13 cellular contexts compared by ENCODE assay signal in genomic region chr6:33613794-33614166, GRCh38. TPM values are rescaled to one million over a fixed set of nuclear protein-coding genes. Genes with fewer than 3 reads are reported as not detected.
DNase-seq lines count a peak whose midpoint lies in the region; ATAC-seq lines count a peak whose summit lies in the region.
"Had no signal": no experiment of that assay in that cellular context is flagged by ENCODE, and none has a peak within 500 bp of the region (broad histone marks: within the 10 kb centered on the region; RNA-seq: fewer than 3 reads in every experiment).

No MANE protein-coding gene starts in this region.

- POLR2A ChIA-PET in activated CD4-positive, alpha-beta T cell treated with anti-CD3 and anti-CD28 coated beads, Interleukin-2, amount 10 ng/mL, durations not matched to agents 7 days and 5 days (lab: Charles Lee): no interaction called here

- intact Hi-C loops in activated T-helper 1 cell treated with anti-CD3 and anti-CD28 coated beads, Interleukin-12 subunit alpha, Interleukin-12 subunit beta, Interleukin-2, Interleukin-4 antibody, amounts not matched to agents 30 ng/mL and 10 ng/mL and 1 ng/mL, durations not matched to agents 14 hours and 24 hours and 36 hours (cut with micrococcal nuclease): no loop called here

- H3K36me3 ChIP-seq in MG63: no peaks in the 10 kb centered on the region
- H3K36me3 ChIP-seq: BLaER1 treated with 17β-estradiol and CSF1 and Interleukin-3, amounts not matched to agents 10 nM and 100 nM; thyroid gland had no signal

- H3K4me1 Mint-ChIP-seq in central memory CD8-positive, alpha-beta T cell: peaks cover 24% of the 10 kb centered on the region
- H3K4me1 Mint-ChIP-seq in activated CD4-positive, alpha-beta T cell treated with anti-CD3 and anti-CD28 coated beads, Interleukin-2, amount 10 ng/mL, durations not matched to agents 7 days and 5 days: peaks cover 9% of the 10 kb centered on the region
- peaks cover 2% of the 10 kb centered on the region for H3K4me1 Mint-ChIP-seq in activated T-helper 1 cell treated with anti-CD3 and anti-CD28 coated beads, Interleukin-12 subunit alpha, Interleukin-12 subunit beta, Interleukin-2, Interleukin-4 antibody, amounts not matched to agents 30 ng/mL and 10 ng/mL and 1 ng/mL, durations not matched to agents 14 hours and 24 hours and 36 hours (ENCODE audit: low read depth)

- H3K27me3 ChIP-seq in MG63: no peaks in the 10 kb centered on the region
- H3K27me3 ChIP-seq: BLaER1 treated with 17β-estradiol and CSF1 and Interleukin-3, amounts not matched to agents 10 nM and 100 nM; thyroid gland had no signal

- ATAC-seq in central memory CD8-positive, alpha-beta T cell (replicated peaks; ENCODE audit: extremely low read depth, poor library complexity, severe bottlenecking): no peak
- no peak for ATAC-seq in GM18867 (IDR thresholded peaks at IDR 0.05; ENCODE audit: unreplicated experiment)
- ATAC-seq: effector memory CD8-positive, alpha-beta T cell had no signal

- no peaks in the 10 kb centered on the region for H3K27me3 Mint-ChIP-seq in central memory CD8-positive, alpha-beta T cell
- H3K27me3 Mint-ChIP-seq in activated CD4-positive, alpha-beta T cell treated with anti-CD3 and anti-CD28 coated beads, Interleukin-2, amount 10 ng/mL, durations not matched to agents 7 days and 5 days: no peaks in the 10 kb centered on the region
- peaks cover 7% of the 10 kb centered on the region for H3K27me3 Mint-ChIP-seq in activated T-helper 1 cell treated with anti-CD3 and anti-CD28 coated beads, Interleukin-12 subunit alpha, Interleukin-12 subunit beta, Interleukin-2, Interleukin-4 antibody, amounts not matched to agents 30 ng/mL and 10 ng/mL and 1 ng/mL, durations not matched to agents 14 hours and 24 hours and 36 hours (ENCODE audit: insufficient read depth)

- H3K4me3 ChIP-seq in MG63: no peak overlapping the region
- H3K4me3 ChIP-seq: BLaER1 treated with 17β-estradiol and CSF1 and Interleukin-3, amounts not matched to agents 10 nM and 100 nM; thyroid gland had no signal

- H3K4me3 Mint-ChIP-seq in central memory CD8-positive, alpha-beta T cell: no peak overlapping the region
- H3K4me3 Mint-ChIP-seq in activated CD4-positive, alpha-beta T cell treated with anti-CD3 and anti-CD28 coated beads, Interleukin-2, amount 10 ng/mL, durations not matched to agents 7 days and 5 days: no peak overlapping the region
- H3K4me3 Mint-ChIP-seq in activated T-helper 1 cell treated with anti-CD3 and anti-CD28 coated beads, Interleukin-12 subunit alpha, Interleukin-12 subunit beta, Interleukin-2, Interleukin-4 antibody, amounts not matched to agents 30 ng/mL and 10 ng/mL and 1 ng/mL, durations not matched to agents 14 hours and 24 hours and 36 hours: no peak overlapping the region
- H3K4me3 Mint-ChIP-seq: effector memory CD8-positive, alpha-beta T cell; immature natural killer cell had no signal

- H3K9me3 ChIP-seq in MG63: no peaks in the 10 kb centered on the region
- H3K9me3 ChIP-seq: thyroid gland had no signal

- peaks cover 3% of the 10 kb centered on the region for H3K36me3 Mint-ChIP-seq in central memory CD8-positive, alpha-beta T cell (ENCODE audit: insufficient read depth)
- no peaks in the 10 kb centered on the region for H3K36me3 Mint-ChIP-seq in activated CD4-positive, alpha-beta T cell treated with anti-CD3 and anti-CD28 coated beads, Interleukin-2, amount 10 ng/mL, durations not matched to agents 7 days and 5 days (ENCODE audit: low read depth)
- no peaks in the 10 kb centered on the region for H3K36me3 Mint-ChIP-seq in activated T-helper 1 cell treated with anti-CD3 and anti-CD28 coated beads, Interleukin-12 subunit alpha, Interleukin-12 subunit beta, Interleukin-2, Interleukin-4 antibody, amounts not matched to agents 30 ng/mL and 10 ng/mL and 1 ng/mL, durations not matched to agents 14 hours and 24 hours and 36 hours (ENCODE audit: low read depth)
- H3K36me3 Mint-ChIP-seq: immature natural killer cell had no signal

- CTCF ChIA-PET in activated CD4-positive, alpha-beta T cell treated with anti-CD3 and anti-CD28 coated beads, Interleukin-2, amount 10 ng/mL, durations not matched to agents 7 days and 5 days (lab: Charles Lee): interaction anchor here (0.6 to 1.6 kb wide), 4 partner anchors 13 to 278 kb away, joined by 3 to 7 read pairs (median 4); no protein-coding TSS in a partner anchor

- no peaks in the 10 kb centered on the region for H3K9me3 Mint-ChIP-seq in central memory CD8-positive, alpha-beta T cell
- H3K9me3 Mint-ChIP-seq in activated CD4-positive, alpha-beta T cell treated with anti-CD3 and anti-CD28 coated beads, Interleukin-2, amount 10 ng/mL, durations not matched to agents 7 days and 5 days: no peaks in the 10 kb centered on the region
- H3K9me3 Mint-ChIP-seq in activated T-helper 1 cell treated with anti-CD3 and anti-CD28 coated beads, Interleukin-12 subunit alpha, Interleukin-12 subunit beta, Interleukin-2, Interleukin-4 antibody, amounts not matched to agents 30 ng/mL and 10 ng/mL and 1 ng/mL, durations not matched to agents 14 hours and 24 hours and 36 hours: no peaks in the 10 kb centered on the region
- H3K9me3 Mint-ChIP-seq: effector memory CD8-positive, alpha-beta T cell; immature natural killer cell had no signal

- DNase-seq in AG08396 (ENCODE audit: low spot score): peak; percentile 78
- peak; percentile 93 for DNase-seq in MG63
- DNase-seq in central memory CD8-positive, alpha-beta T cell (ENCODE audit: low spot score in 2 of 2): no peak
- peak; percentile 97 for DNase-seq in myocyte (ENCODE audit: low read depth)
- no peak for DNase-seq in activated CD4-positive, alpha-beta T cell treated with anti-CD3 and anti-CD28 coated beads, Interleukin-2, amount 10 ng/mL, durations not matched to agents 7 days and 5 days
- no peak for DNase-seq in activated T-helper 1 cell treated with anti-CD3 and anti-CD28 coated beads, Interleukin-12 subunit alpha, Interleukin-12 subunit beta, Interleukin-2, Interleukin-4 antibody, amounts not matched to agents 30 ng/mL and 10 ng/mL and 1 ng/mL, durations not matched to agents 14 hours and 24 hours and 36 hours (ENCODE audit: low spot score)
- DNase-seq in activated CD4-positive, CD25-positive, alpha-beta regulatory T cell (lab: John Stamatoyannopoulos, UW): no peak
- DNase-seq: activated naive CD4-positive, alpha-beta T cell; effector memory CD8-positive, alpha-beta T cell; immature natural killer cell had no signal

- H3K27ac Mint-ChIP-seq in central memory CD8-positive, alpha-beta T cell (ENCODE audit: low read depth): peak overlapping the region; percentile 4
- no peak overlapping the region for H3K27ac Mint-ChIP-seq in activated CD4-positive, alpha-beta T cell treated with anti-CD3 and anti-CD28 coated beads, Interleukin-2, amount 10 ng/mL, durations not matched to agents 7 days and 5 days
- no peak overlapping the region for H3K27ac Mint-ChIP-seq in activated T-helper 1 cell treated with anti-CD3 and anti-CD28 coated beads, Interleukin-12 subunit alpha, Interleukin-12 subunit beta, Interleukin-2, Interleukin-4 antibody, amounts not matched to agents 30 ng/mL and 10 ng/mL and 1 ng/mL, durations not matched to agents 14 hours and 24 hours and 36 hours

RNA-seq across cellular contexts. Expression of gene ITPR3, which starts 7.3 kb away (rescaled TPM):
- 7.1 and 14.5 TPM in 2 replicates for total RNA-seq in MG63 (2014; rRNA removed; shearing (Covaris generic); ENCODE audit: low replicate concordance)
- total RNA-seq in myocyte: 15.7 and 17.3 TPM in 2 replicates
- 87.4 TPM for polyA plus RNA-seq in myocyte (2012)
- total RNA-seq in activated CD4-positive, alpha-beta T cell treated with anti-CD3 and anti-CD28 coated beads, Interleukin-2, amount 10 ng/mL, durations not matched to agents 7 days and 5 days: 10 to 100 TPM; 64.2 to 65.8 TPM
- total RNA-seq in activated T-helper 1 cell treated with anti-CD3 and anti-CD28 coated beads, Interleukin-12 subunit alpha, Interleukin-12 subunit beta, Interleukin-2, Interleukin-4 antibody, amounts not matched to agents 30 ng/mL and 10 ng/mL and 1 ng/mL, durations not matched to agents 14 hours and 24 hours and 36 hours: 42.7 and 42.9 TPM in 2 replicates

RNA-seq across cellular contexts. Expression of gene BAK1, which starts 33.7 kb away (rescaled TPM):
- total RNA-seq in MG63 (2014; rRNA removed; shearing (Covaris generic); ENCODE audit: low replicate concordance): 11.7 and 21.8 TPM in 2 replicates
- 23.9 and 27.3 TPM in 2 replicates for total RNA-seq in myocyte
- polyA plus RNA-seq in myocyte (2012): 41.2 TPM
- total RNA-seq in activated CD4-positive, alpha-beta T cell treated with anti-CD3 and anti-CD28 coated beads, Interleukin-2, amount 10 ng/mL, durations not matched to agents 7 days and 5 days: 10 to 100 TPM; 69.2 to 77.6 TPM
- 67.0 and 67.9 TPM in 2 replicates for total RNA-seq in activated T-helper 1 cell treated with anti-CD3 and anti-CD28 coated beads, Interleukin-12 subunit alpha, Interleukin-12 subunit beta, Interleukin-2, Interleukin-4 antibody, amounts not matched to agents 30 ng/mL and 10 ng/mL and 1 ng/mL, durations not matched to agents 14 hours and 24 hours and 36 hours

Comparison
In these comparisons a context has a peak if more than half of its experiments do, and no peak if none do; other contexts are left out.
1. DNase-seq: peak in AG08396 (single experiment), MG63 (single experiment) and myocyte (single experiment); none in central memory CD8-positive, alpha-beta T cell (0 of 2), activated CD4-positive, alpha-beta T cell treated with anti-CD3 and anti-CD28 coated beads, Interleukin-2, amount 10 ng/mL, durations not matched to agents 7 days and 5 days (single experiment), activated T-helper 1 cell treated with anti-CD3 and anti-CD28 coated beads, Interleukin-12 subunit alpha, Interleukin-12 subunit beta, Interleukin-2, Interleukin-4 antibody, amounts not matched to agents 30 ng/mL and 10 ng/mL and 1 ng/mL, durations not matched to agents 14 hours and 24 hours and 36 hours (single experiment) and activated CD4-positive, CD25-positive, alpha-beta regulatory T cell (0 of 4).